17 cellular contexts compared by ENCODE assay signal in the genomic region with DNA sequence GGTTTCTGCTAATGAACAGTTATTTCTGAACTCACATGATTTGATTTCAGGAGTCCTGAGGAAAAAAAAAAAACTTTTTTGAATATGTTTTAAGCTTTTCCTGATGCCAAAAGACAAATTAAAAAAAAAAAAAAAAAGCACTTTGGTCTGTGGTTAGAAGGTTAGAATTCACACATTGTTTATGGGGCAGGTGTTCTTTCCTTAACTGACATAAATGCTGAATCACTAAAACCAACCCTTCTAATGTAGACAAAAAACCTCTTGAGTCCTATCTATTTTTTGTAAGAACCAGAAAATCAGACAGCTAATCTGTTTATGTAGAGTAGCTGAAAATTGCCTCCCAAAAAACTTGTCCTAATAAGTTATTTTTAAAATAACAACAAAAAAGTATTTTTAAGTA. TPM values are rescaled to one million over a fixed set of nuclear protein-coding genes. Genes with fewer than 3 reads are reported as not detected.
DNase-seq lines count a peak whose midpoint lies in the region; ATAC-seq and TF ChIP-seq lines count a peak whose summit lies in the region.
"Had no signal": no experiment of that assay in that cellular context is flagged by ENCODE, and none has a peak within 500 bp of the region (broad histone marks: within the 10 kb centered on the region; RNA-seq: fewer than 3 reads in every experiment).

No MANE protein-coding gene starts in this region.

- H3K4me3 ChIP-seq in uterus (no peak overlapping the region), esophagus muscularis mucosa (no peak overlapping the region)
- H3K4me3 ChIP-seq: lower lobe of right lung, ovary had no signal

- H3K36me3 ChIP-seq in uterus (no peaks in the 10 kb centered on the region), esophagus muscularis mucosa (no peaks in the 10 kb centered on the region)
- H3K36me3 ChIP-seq: lower lobe of right lung, ovary had no signal

- H3K9me3 Mint-ChIP-seq in activated naive CD4-positive, alpha-beta T cell treated with anti-CD3 and anti-CD28 coated beads for 36 hours, result no peaks in the 10 kb centered on the region
- peaks cover 10% of the 10 kb centered on the region for H3K9me3 Mint-ChIP-seq in activated T-helper 1 cell treated with anti-CD3 and anti-CD28 coated beads, Interleukin-12 subunit alpha, Interleukin-12 subunit beta, Interleukin-2, Interleukin-4 antibody, amounts not matched to agents 30 ng/mL and 10 ng/mL and 1 ng/mL, durations not matched to agents 14 hours and 24 hours and 36 hours
- H3K9me3 Mint-ChIP-seq: GM23338 had no signal

- TF ChIP-seq POLR2A in uterus (IDR thresholded peaks at IDR 0.05), result no peak
- TF ChIP-seq POLR2A in esophagus muscularis mucosa (IDR thresholded peaks at IDR 0.05; ENCODE audit: low read depth), result no peak

- peak; percentile 11 for ATAC-seq in stimulated activated naive CD8-positive, alpha-beta T cell treated with anti-CD3 and anti-CD28 coated beads, Interleukin-15, Interleukin-2, amounts not matched to agents 100 U/mL and 50 U/mL, for 24 hours
- ATAC-seq: activated CD4-positive, CD25-positive, alpha-beta regulatory T cell treated with anti-CD3 and anti-CD28 coated beads, Interleukin-2, amount 50 U/mL, for 24 hours; lower lobe of right lung had no signal

- intact Hi-C loops in activated naive CD4-positive, alpha-beta T cell treated with anti-CD3 and anti-CD28 coated beads for 36 hours (cut with micrococcal nuclease), result loop anchor here (1.0 kb wide), 2 partner anchors 10 to 71 kb away; no protein-coding TSS in a partner anchor
- intact Hi-C loops in activated T-helper 1 cell treated with anti-CD3 and anti-CD28 coated beads, Interleukin-12 subunit alpha, Interleukin-12 subunit beta, Interleukin-2, Interleukin-4 antibody, amounts not matched to agents 30 ng/mL and 10 ng/mL and 1 ng/mL, durations not matched to agents 14 hours and 24 hours and 36 hours (cut with micrococcal nuclease), result loop anchor here (1.0 to 5.0 kb wide), 4 partner anchors 17 to 1792 kb away; no protein-coding TSS in a partner anchor
- intact Hi-C loops in uterus (cut with DNase I; ENCODE audit: low total_unique reads) (no loop called here), esophagus muscularis mucosa (cut with DNase I) (no loop called here)

- no peaks in the 10 kb centered on the region for H3K36me3 Mint-ChIP-seq in activated naive CD4-positive, alpha-beta T cell treated with anti-CD3 and anti-CD28 coated beads for 36 hours (ENCODE audit: low read depth)
- peaks cover 31% of the 10 kb centered on the region for H3K36me3 Mint-ChIP-seq in activated T-helper 1 cell treated with anti-CD3 and anti-CD28 coated beads, Interleukin-12 subunit alpha, Interleukin-12 subunit beta, Interleukin-2, Interleukin-4 antibody, amounts not matched to agents 30 ng/mL and 10 ng/mL and 1 ng/mL, durations not matched to agents 14 hours and 24 hours and 36 hours (ENCODE audit: low read depth)

- H3K27me3 Mint-ChIP-seq in activated naive CD4-positive, alpha-beta T cell treated with anti-CD3 and anti-CD28 coated beads for 36 hours (ENCODE audit: low read depth), result no peaks in the 10 kb centered on the region
- no peaks in the 10 kb centered on the region for H3K27me3 Mint-ChIP-seq in activated T-helper 1 cell treated with anti-CD3 and anti-CD28 coated beads, Interleukin-12 subunit alpha, Interleukin-12 subunit beta, Interleukin-2, Interleukin-4 antibody, amounts not matched to agents 30 ng/mL and 10 ng/mL and 1 ng/mL, durations not matched to agents 14 hours and 24 hours and 36 hours (ENCODE audit: insufficient read depth)
- H3K27me3 Mint-ChIP-seq: CD4-positive, alpha-beta memory T cell had no signal

- H3K4me1 Mint-ChIP-seq in activated naive CD4-positive, alpha-beta T cell treated with anti-CD3 and anti-CD28 coated beads for 36 hours (ENCODE audit: low read depth), result peaks cover 69% of the 10 kb centered on the region
- peaks cover 67% of the 10 kb centered on the region for H3K4me1 Mint-ChIP-seq in activated T-helper 1 cell treated with anti-CD3 and anti-CD28 coated beads, Interleukin-12 subunit alpha, Interleukin-12 subunit beta, Interleukin-2, Interleukin-4 antibody, amounts not matched to agents 30 ng/mL and 10 ng/mL and 1 ng/mL, durations not matched to agents 14 hours and 24 hours and 36 hours (ENCODE audit: low read depth)

- H3K4me1 ChIP-seq in uterus (no peaks in the 10 kb centered on the region), esophagus muscularis mucosa (no peaks in the 10 kb centered on the region)
- H3K4me1 ChIP-seq: lower lobe of right lung had no signal

- H3K9me3 ChIP-seq in uterus (no peaks in the 10 kb centered on the region), esophagus muscularis mucosa (no peaks in the 10 kb centered on the region)
- H3K9me3 ChIP-seq: lower lobe of right lung, ovary had no signal

- H3K4me3 Mint-ChIP-seq in activated naive CD4-positive, alpha-beta T cell treated with anti-CD3 and anti-CD28 coated beads for 36 hours, result no peak overlapping the region
- peak overlapping the region; percentile 60 for H3K4me3 Mint-ChIP-seq in activated T-helper 1 cell treated with anti-CD3 and anti-CD28 coated beads, Interleukin-12 subunit alpha, Interleukin-12 subunit beta, Interleukin-2, Interleukin-4 antibody, amounts not matched to agents 30 ng/mL and 10 ng/mL and 1 ng/mL, durations not matched to agents 14 hours and 24 hours and 36 hours
- H3K4me3 Mint-ChIP-seq: GM23338 had no signal

- CTCF ChIA-PET in activated naive CD4-positive, alpha-beta T cell treated with anti-CD3 and anti-CD28 coated beads for 36 hours (lab: Charles Lee), result interaction anchor here (0.7 to 2.0 kb wide), 2 partner anchors 25 to 111 kb away, joined by 4 to 9 read pairs; no protein-coding TSS in a partner anchor

- no peak for DNase-seq in activated naive CD4-positive, alpha-beta T cell treated with anti-CD3 and anti-CD28 coated beads for 36 hours
- DNase-seq in activated naive CD4-positive, alpha-beta T cell treated with Interleukin-2 at 50 U/mL for 16 hours, result no peak
- DNase-seq in NCI-H1105 treated with DMSO at 0.1 percent for 48 hours (lab: John Stamatoyannopoulos, UW) (peak; percentile 56), uterus (no peak), esophagus muscularis mucosa (ENCODE audit: extremely low spot score) (no peak), NK-92 (lab: John Stamatoyannopoulos, UW; ENCODE audit: unreplicated experiment) (no peak)
- DNase-seq in activated T-helper 1 cell treated with anti-CD3 and anti-CD28 coated beads, Interleukin-12 subunit alpha, Interleukin-12 subunit beta, Interleukin-2, Interleukin-4 antibody, amounts not matched to agents 30 ng/mL and 10 ng/mL and 1 ng/mL, durations not matched to agents 14 hours and 24 hours and 36 hours (ENCODE audit: low spot score), result no peak
- DNase-seq in stimulated activated naive CD8-positive, alpha-beta T cell treated with anti-CD3 and anti-CD28 coated beads, Interleukin-15, Interleukin-2, amounts not matched to agents 100 U/mL and 50 U/mL, for 24 hours, result no peak
- DNase-seq: lower lobe of right lung, NCI-H1694, ovary, T-helper 9 cell had no signal

- no peak overlapping the region for H3K27ac ChIP-seq in uterus
- H3K27ac ChIP-seq in esophagus muscularis mucosa (replicated peaks in 1 of 4), result no peak overlapping the region
- H3K27ac ChIP-seq: hepatocyte, lower lobe of right lung, ovary had no signal

- TF ChIP-seq EP300 in esophagus muscularis mucosa (IDR thresholded peaks at IDR 0.05), result no peak

- TF ChIP-seq CTCF in uterus (IDR thresholded peaks at IDR 0.05) (no peak), esophagus muscularis mucosa (IDR thresholded peaks at IDR 0.05) (no peak)

- no peaks in the 10 kb centered on the region for H3K27me3 ChIP-seq in uterus
- H3K27me3 ChIP-seq in esophagus muscularis mucosa, result no peaks in the 10 kb centered on the region
- H3K27me3 ChIP-seq: hepatocyte, ovary had no signal

- H3K27ac Mint-ChIP-seq in activated naive CD4-positive, alpha-beta T cell treated with anti-CD3 and anti-CD28 coated beads for 36 hours, result peak overlapping the region; percentile 50
- peak overlapping the region; percentile 61 for H3K27ac Mint-ChIP-seq in activated T-helper 1 cell treated with anti-CD3 and anti-CD28 coated beads, Interleukin-12 subunit alpha, Interleukin-12 subunit beta, Interleukin-2, Interleukin-4 antibody, amounts not matched to agents 30 ng/mL and 10 ng/mL and 1 ng/mL, durations not matched to agents 14 hours and 24 hours and 36 hours
- H3K27ac Mint-ChIP-seq: GM23338 had no signal

RNA-seq across cellular contexts. Expression of a gene that starts 20.4 kb away (rescaled TPM):
- 1 to 10 TPM; 7.0 to 7.4 TPM for total RNA-seq in activated naive CD4-positive, alpha-beta T cell treated with anti-CD3 and anti-CD28 coated beads for 36 hours
- 10.6 and 11.3 TPM in 2 replicates for total RNA-seq in activated T-helper 1 cell treated with anti-CD3 and anti-CD28 coated beads, Interleukin-12 subunit alpha, Interleukin-12 subunit beta, Interleukin-2, Interleukin-4 antibody, amounts not matched to agents 30 ng/mL and 10 ng/mL and 1 ng/mL, durations not matched to agents 14 hours and 24 hours and 36 hours
- total RNA-seq in uterus, result 1 to 10 TPM in 1 of 4 donors, under 1 TPM in 2, not detected in 1; 0.21 to 1.6 (median 0.59) TPM
- total RNA-seq in esophagus muscularis mucosa, result under 1 TPM; 0.23 to 0.99 (median 0.61) TPM
- total RNA-seq: GM23338, hepatocyte, OCI-LY7 had no signal

Comparison
In these comparisons a context has a peak if more than half of its experiments do, and no peak if none do; other contexts are left out.
1. intact Hi-C loops: an anchor here in activated naive CD4-positive, alpha-beta T cell treated with anti-CD3 and anti-CD28 coated beads for 36 hours (1.0 kb wide) and activated T-helper 1 cell treated with anti-CD3 and anti-CD28 coated beads, Interleukin-12 subunit alpha, Interleukin-12 subunit beta, Interleukin-2, Interleukin-4 antibody, amounts not matched to agents 30 ng/mL and 10 ng/mL and 1 ng/mL, durations not matched to agents 14 hours and 24 hours and 36 hours (1.0 to 5.0 kb wide); none called in uterus and esophagus muscularis mucosa.